Comparison of ENCODE assay signal across 6 cellular contexts in genomic region chr14:22887260-22887989, GRCh38. TPM values are rescaled to one million over a fixed set of nuclear protein-coding genes. Genes with fewer than 3 reads are reported as not detected.
DNase-seq lines count a peak whose midpoint lies in the region; ATAC-seq and TF ChIP-seq lines count a peak whose summit lies in the region.

No MANE protein-coding gene starts in this region.

- TF ChIP-seq CTCF in endothelial cell (IDR thresholded peaks at IDR 0.05; ENCODE audit: unreplicated experiment) (no peak), parathyroid adenoma (IDR thresholded peaks at IDR 0.05) (no peak)

- H3K36me3 ChIP-seq in parathyroid adenoma (ENCODE audit: control insufficient read depth, insufficient read depth, low read length) = no peaks in the 10 kb centered on the region

- peak; percentile 29 for ATAC-seq in GM18520 (IDR thresholded peaks at IDR 0.05; ENCODE audit: unreplicated experiment)
- peak; percentile 35 for ATAC-seq in HG03342 (IDR thresholded peaks at IDR 0.05; ENCODE audit: unreplicated experiment)
- no peak for ATAC-seq in GM18858 (IDR thresholded peaks at IDR 0.05; ENCODE audit: unreplicated experiment)

- peaks cover 4% of the 10 kb centered on the region for H3K36me3 Mint-ChIP-seq in endothelial cell (ENCODE audit: low read depth, unreplicated experiment)

- peak overlapping the region; percentile 95 for H3K4me2 ChIP-seq in parathyroid adenoma (ENCODE audit: low read length)

- DNase-seq in RPMI7951 (ENCODE audit: low read depth) (peak; percentile 86), endothelial cell (ENCODE audit: low spot score) (peak; percentile 56)

- no peaks in the 10 kb centered on the region for H3K27me3 ChIP-seq in parathyroid adenoma (ENCODE audit: control insufficient read depth, insufficient read depth, low read length)

- peak overlapping the region; percentile 95 for H3K4me3 ChIP-seq in parathyroid adenoma (ENCODE audit: low read depth, low read length)

- H3K4me3 Mint-ChIP-seq in endothelial cell (ENCODE audit: unreplicated experiment) = peak overlapping the region; percentile 98

- H3K27me3 Mint-ChIP-seq in endothelial cell (ENCODE audit: unreplicated experiment) = peaks cover 24% of the 10 kb centered on the region

- H3K79me2 ChIP-seq in parathyroid adenoma = peaks cover 13% of the 10 kb centered on the region

- no peaks in the 10 kb centered on the region for H3K9me3 Mint-ChIP-seq in endothelial cell (ENCODE audit: unreplicated experiment)

- peak overlapping the region; percentile 96 for H3K9ac ChIP-seq in parathyroid adenoma

- peak overlapping the region; percentile 93 for H3K27ac Mint-ChIP-seq in endothelial cell (ENCODE audit: unreplicated experiment)

- H3K4me1 Mint-ChIP-seq in endothelial cell (ENCODE audit: unreplicated experiment) = peaks cover 30% of the 10 kb centered on the region

- peaks cover 27% of the 10 kb centered on the region for H3K4me1 ChIP-seq in parathyroid adenoma

- H2AFZ ChIP-seq in parathyroid adenoma = peak overlapping the region; percentile 97

- H3K9me3 ChIP-seq in parathyroid adenoma (ENCODE audit: control insufficient read depth, low read length) = no peaks in the 10 kb centered on the region

- H3K27ac ChIP-seq in parathyroid adenoma = peak overlapping the region; percentile 97

RNA-seq across cellular contexts. Expression of gene REM2, which starts 4.4 kb away (rescaled TPM):
- 0.12 and 0.59 TPM in 2 replicates for total RNA-seq in RPMI7951 (2014; rRNA removed; shearing (Covaris generic))
- 0.36 TPM for total RNA-seq in endothelial cell (ENCODE audit: unreplicated experiment)

RNA-seq across cellular contexts. Expression of gene LRP10, which starts 15.9 kb away (rescaled TPM):
- total RNA-seq in RPMI7951 (2014; rRNA removed; shearing (Covaris generic)) = 41.9 and 44.9 TPM in 2 replicates
- total RNA-seq in endothelial cell (ENCODE audit: unreplicated experiment) = 105 TPM

RNA-seq across cellular contexts. Expression of gene RBM23, which starts 31.5 kb away (rescaled TPM):
- 79.2 and 93.5 TPM in 2 replicates for total RNA-seq in RPMI7951 (2014; rRNA removed; shearing (Covaris generic))
- 52.4 TPM for total RNA-seq in endothelial cell (ENCODE audit: unreplicated experiment)

RNA-seq across cellular contexts. Expression of gene PRMT5, which starts 41.8 kb away (rescaled TPM):
- total RNA-seq in RPMI7951 (2014; rRNA removed; shearing (Covaris generic)) = 49.3 and 61.1 TPM in 2 replicates
- total RNA-seq in endothelial cell (ENCODE audit: unreplicated experiment) = 57.9 TPM

RNA-seq across cellular contexts. Expression of gene MMP14, which starts 51.0 kb away (rescaled TPM):
- total RNA-seq in RPMI7951 (2014; rRNA removed; shearing (Covaris generic)) = 613 and 718 TPM in 2 replicates
- 819 TPM for total RNA-seq in endothelial cell (ENCODE audit: unreplicated experiment)
